23 cellular contexts compared by ENCODE assay signal in the genomic region with DNA sequence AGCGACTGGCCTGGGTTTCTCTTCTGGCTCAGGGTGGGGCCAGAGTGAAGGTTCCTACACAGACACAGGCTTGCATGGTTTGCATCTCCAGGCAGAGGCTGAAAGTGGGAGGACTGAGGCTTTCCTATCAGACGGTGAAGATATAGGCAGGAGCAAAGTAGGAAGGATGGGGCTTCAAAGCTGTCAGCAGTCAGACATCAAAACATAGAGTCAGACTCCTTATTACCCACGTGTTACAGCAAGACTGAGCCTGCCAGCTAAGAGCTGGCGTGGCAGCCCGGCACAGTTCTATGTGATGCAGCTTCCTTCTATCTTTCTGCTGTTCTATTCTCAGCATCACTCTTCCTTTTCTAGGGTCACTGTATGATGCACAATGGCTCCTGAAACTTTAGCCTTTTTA.
"Had no signal": no experiment of that assay in that cellular context is flagged by ENCODE, and none has a peak within 500 bp of the region (broad histone marks: within the 10 kb centered on the region; RNA-seq: fewer than 3 reads in every experiment).

No MANE protein-coding gene starts in this region.

- H3K4me2 ChIP-seq: KMS-11 had no signal

- H3K4me3 ChIP-seq: K562, SJCRH30 had no signal

- DNase-seq: Kasumi-1, MM.1S, NCI-H1048, NCI-H1105, NCI-H1417, NCI-H1436 treated with DMSO at 0.1 percent for 48 hours, NCI-H1694, NCI-H1930, NCI-H2081, NCI-H2107, NCI-H2227 treated with DMSO at 0.1 percent for 48 hours, NCI-H524, NCI-H526 treated with DMSO at 0.1 percent for 48 hours, NCI-H748 treated with DMSO at 0.1 percent for 48 hours, PC-3, SHP77 treated with DMSO at 0.1 percent for 48 hours, SJCRH30 had no signal

- FAIRE-seq: K562 had no signal

- H3K36me3 ChIP-seq: SJCRH30 had no signal

- H3K9me3 ChIP-seq: SJCRH30 had no signal

- ATAC-seq: K562, Panc1, PC-3, Right ventricle myocardium inferior, SK-N-SH treated with all-trans-retinoic acid at 6 μM for 48 hours had no signal

- H3K27ac ChIP-seq: KMS-11, RWPE1, SJCRH30 had no signal

- H3K4me1 ChIP-seq: SJCRH30 had no signal

- H3K9ac ChIP-seq: KMS-11 had no signal
